In genomic region chr2:232696609-232697058, GRCh38 we compare ENCODE assay signal across 8 cellular contexts. TPM values are rescaled to one million over a fixed set of nuclear protein-coding genes. Genes with fewer than 3 reads are reported as not detected.
DNase-seq lines count a peak whose midpoint lies in the region; ATAC-seq, FAIRE-seq and TF ChIP-seq lines count a peak whose summit lies in the region.

No MANE protein-coding gene starts in this region.

- peak; percentile 33 for FAIRE-seq in GM19239 (lab: Jason Lieb, UNC)

- peak overlapping the region; percentile 97 for H3K27ac ChIP-seq in skeletal muscle tissue (ENCODE audit: low read depth, low read length)

- peaks cover 17 to 34% (median 31%) of the 10 kb centered on the region in 3 donors for H3K4me1 ChIP-seq in skeletal muscle tissue (ENCODE audit: control insufficient read depth in 3 of 3, insufficient read depth in 3 of 3, low read length in 3 of 3)

- no peaks in the 10 kb centered on the region for H3K27me3 ChIP-seq in skeletal muscle tissue (ENCODE audit: control insufficient read depth in 3 of 3, insufficient read depth in 3 of 3, low read length in 3 of 3)

- H3K9me3 ChIP-seq in skeletal muscle tissue (ENCODE audit: control insufficient read depth in 3 of 3, low read length in 3 of 3) = no peaks in the 10 kb centered on the region

- H3K9ac ChIP-seq in skeletal muscle tissue (ENCODE audit: low read depth in 1 of 3, low read length in 3 of 3) = peak overlapping the region; percentile 63 to 85 (median 76)

- H3K4me3 ChIP-seq in WI38 (ENCODE audit: low read depth, low read length) (peak overlapping the region; percentile 78), skeletal muscle tissue (ENCODE audit: low read length in 3 of 3) (peak overlapping the region; percentile 64 to 97 (median 72))

- no peak for TF ChIP-seq CTCF in WI38 (IDR thresholded peaks at IDR 0.05; ENCODE audit: low read depth, low read length)

- no peak for ATAC-seq in HG03565 (IDR thresholded peaks at IDR 0.05; ENCODE audit: unreplicated experiment)

- H3K36me3 ChIP-seq in skeletal muscle tissue (ENCODE audit: control insufficient read depth in 3 of 3, insufficient read depth in 3 of 3, low read length in 3 of 3) = peaks cover 0 to 2% (median 0%) of the 10 kb centered on the region in 3 donors

- DNase-seq in GM19239 (ENCODE audit: insufficient read length, low spot score) (no peak), germinal center (ENCODE audit: low spot score) (peak; percentile 18), hepatic stellate cell (ENCODE audit: low spot score) (no peak), mesenteric fat pad (ENCODE audit: low spot score) (no peak), hippocampal formation (lab: John Stamatoyannopoulos, UW) (no peak)

RNA-seq across cellular contexts. Expression of gene GIGYF2, which starts 0.5 kb away (rescaled TPM):
- total RNA-seq in skeletal muscle tissue = 74.1 TPM
- 74.5 TPM for total RNA-seq in mesenteric fat pad
